Comparison of ENCODE assay signal across 23 cellular contexts in the genomic region with DNA sequence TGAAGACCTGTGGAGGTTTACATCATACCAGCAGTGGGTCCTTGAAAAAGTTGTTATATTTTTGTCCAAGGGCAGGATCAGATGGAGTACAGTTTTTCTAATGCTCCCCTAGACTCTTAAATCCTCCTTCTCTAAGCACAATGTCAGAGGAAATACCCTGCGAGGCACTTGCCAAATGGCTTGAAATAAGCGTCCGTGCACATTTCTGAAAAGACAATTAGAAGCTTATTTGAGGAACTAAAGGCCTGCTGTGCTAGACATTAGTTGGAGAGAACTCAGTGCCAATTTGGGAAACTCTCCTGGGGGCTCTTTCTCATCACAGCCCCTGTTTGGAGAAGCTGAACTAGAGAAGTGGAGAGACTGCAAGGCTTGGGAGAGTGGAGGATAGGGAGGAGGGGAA. TPM values are rescaled to one million over a fixed set of nuclear protein-coding genes. Genes with fewer than 3 reads are reported as not detected.
DNase-seq lines count a peak whose midpoint lies in the region; ATAC-seq and TF ChIP-seq lines count a peak whose summit lies in the region.
"Had no signal": no experiment of that assay in that cellular context is flagged by ENCODE, and none has a peak within 500 bp of the region (broad histone marks: within the 10 kb centered on the region; RNA-seq: fewer than 3 reads in every experiment).

No MANE protein-coding gene starts in this region.

- H3K4me2 ChIP-seq in neural progenitor cell, result peak overlapping the region; percentile 27
- H3K4me2 ChIP-seq: A549 had no signal

- no peaks in the 10 kb centered on the region for H3K9me3 Mint-ChIP-seq in neural progenitor cell
- H3K9me3 Mint-ChIP-seq: CD4-positive, alpha-beta T cell; IgD-negative memory B cell had no signal

- H3K9ac ChIP-seq in neural progenitor cell, result no peak overlapping the region
- H3K9ac ChIP-seq: GM23248 had no signal

- H3K79me2 ChIP-seq in neural progenitor cell (ENCODE audit: low read depth), result peaks cover 6% of the 10 kb centered on the region

- peaks cover 13% of the 10 kb centered on the region for H4K20me1 ChIP-seq in neural progenitor cell (ENCODE audit: low read depth)

- H3K27me3 ChIP-seq in left ventricle myocardium inferior (ENCODE audit: low read depth) (no peaks in the 10 kb centered on the region), neural progenitor cell (no peaks in the 10 kb centered on the region)
- H3K27me3 ChIP-seq: Peyer's patch, SJCRH30 had no signal

- H3F3A ChIP-seq in neural progenitor cell (ENCODE audit: low read depth), result no peaks in the 10 kb centered on the region

- H3K27ac ChIP-seq in left ventricle myocardium inferior (replicated peaks) (peak overlapping the region; percentile 6), neural progenitor cell (no peak overlapping the region)
- H3K27ac ChIP-seq: A549, GM23248, Peyer's patch, SJCRH30 had no signal

- H3K36me3 ChIP-seq in left ventricle myocardium inferior (no peaks in the 10 kb centered on the region), neural progenitor cell (no peaks in the 10 kb centered on the region)
- H3K36me3 ChIP-seq: Peyer's patch, SJCRH30 had no signal

- H2AFZ ChIP-seq in neural progenitor cell (replicated peaks), result no peak overlapping the region
- H2AFZ ChIP-seq: GM23248 had no signal

- H3K4me1 ChIP-seq in left ventricle myocardium inferior, result peaks cover 64% of the 10 kb centered on the region
- H3K4me1 ChIP-seq in neural progenitor cell, result peaks cover 5% of the 10 kb centered on the region
- H3K4me1 ChIP-seq: A549, SJCRH30 had no signal

- peaks cover 3% of the 10 kb centered on the region for H3K27me3 Mint-ChIP-seq in neural progenitor cell (ENCODE audit: insufficient read depth, low read depth)

- H3K4me3 Mint-ChIP-seq in neural progenitor cell, result no peak overlapping the region
- H3K4me3 Mint-ChIP-seq: CD4-positive, alpha-beta T cell; IgD-negative memory B cell had no signal

- H3K9me3 ChIP-seq in left ventricle myocardium inferior (replicated peaks), result no peaks in the 10 kb centered on the region
- H3K9me3 ChIP-seq in neural progenitor cell (ENCODE audit: low read depth), result no peaks in the 10 kb centered on the region
- H3K9me3 ChIP-seq: A549, Peyer's patch, SJCRH30 had no signal

- intact Hi-C loops in left ventricle myocardium inferior (cut with micrococcal nuclease) (no loop called here), Right ventricle myocardium superior (cut with DNase I) (no loop called here)

- H3K4me3 ChIP-seq in left ventricle myocardium inferior (no peak overlapping the region), neural progenitor cell (no peak overlapping the region)
- H3K4me3 ChIP-seq: A549, GM23248, Peyer's patch, SJCRH30 had no signal

- H3K36me3 Mint-ChIP-seq in neural progenitor cell, result no peaks in the 10 kb centered on the region
- H3K36me3 Mint-ChIP-seq: IgD-negative memory B cell had no signal

- peaks cover 14% of the 10 kb centered on the region for H3K4me1 Mint-ChIP-seq in neural progenitor cell

- DNase-seq in left ventricle myocardium inferior, result no peak
- DNase-seq in Right ventricle myocardium superior, result no peak
- peak; percentile 59 for DNase-seq in NCI-H69 (lab: John Stamatoyannopoulos, UW)
- DNase-seq in neural progenitor cell (ENCODE audit: low spot score), result peak; percentile 12
- no peak for DNase-seq in amniotic stem cell (lab: John Stamatoyannopoulos, UW)
- DNase-seq: CD4-positive, alpha-beta T cell; COR-L47; DMS 273 treated with DMSO at 0.1 percent for 48 hours; HCEC 1CT; NCI-H1105; NCI-H146; NCI-H2029; NCI-H2171; NCI-H446; NCI-H526 treated with DMSO at 0.1 percent for 48 hours; Peyer's patch; SJCRH30 had no signal

- TF ChIP-seq CTCF in left ventricle myocardium inferior (IDR thresholded peaks at IDR 0.05; ENCODE audit: borderline replicate concordance), result no peak
- TF ChIP-seq CTCF in neural progenitor cell (IDR thresholded peaks at IDR 0.05), result no peak

- H3K27ac Mint-ChIP-seq in neural progenitor cell, result no peak overlapping the region
- H3K27ac Mint-ChIP-seq: CD4-positive, alpha-beta T cell had no signal

- ATAC-seq in Right ventricle myocardium superior (ENCODE audit: poor library complexity) (no peak), HG02588 (IDR thresholded peaks at IDR 0.05; ENCODE audit: unreplicated experiment) (no peak), HG02798 (IDR thresholded peaks at IDR 0.05; ENCODE audit: poor library complexity, unreplicated experiment) (no peak), HG03520 (IDR thresholded peaks at IDR 0.05; ENCODE audit: unreplicated experiment) (no peak)
- ATAC-seq: A549 had no signal

RNA-seq across cellular contexts. Expression of a gene that starts 22.3 kb away (rescaled TPM):
- total RNA-seq in left ventricle myocardium inferior (39.6 TPM), Right ventricle myocardium superior (40.2 TPM), neural progenitor cell (ENCODE audit: low replicate concordance) (11.7 and 15.6 TPM in 2 replicates)

Comparison
In these comparisons a context has a peak if more than half of its experiments do, and no peak if none do; other contexts are left out.
1. DNase-seq: peak in NCI-H69 (single experiment) and neural progenitor cell (single experiment); none in left ventricle myocardium inferior (single experiment), Right ventricle myocardium superior (single experiment) and amniotic stem cell (single experiment).